ENCODE assay signal across 24 cellular contexts in the genomic region with DNA sequence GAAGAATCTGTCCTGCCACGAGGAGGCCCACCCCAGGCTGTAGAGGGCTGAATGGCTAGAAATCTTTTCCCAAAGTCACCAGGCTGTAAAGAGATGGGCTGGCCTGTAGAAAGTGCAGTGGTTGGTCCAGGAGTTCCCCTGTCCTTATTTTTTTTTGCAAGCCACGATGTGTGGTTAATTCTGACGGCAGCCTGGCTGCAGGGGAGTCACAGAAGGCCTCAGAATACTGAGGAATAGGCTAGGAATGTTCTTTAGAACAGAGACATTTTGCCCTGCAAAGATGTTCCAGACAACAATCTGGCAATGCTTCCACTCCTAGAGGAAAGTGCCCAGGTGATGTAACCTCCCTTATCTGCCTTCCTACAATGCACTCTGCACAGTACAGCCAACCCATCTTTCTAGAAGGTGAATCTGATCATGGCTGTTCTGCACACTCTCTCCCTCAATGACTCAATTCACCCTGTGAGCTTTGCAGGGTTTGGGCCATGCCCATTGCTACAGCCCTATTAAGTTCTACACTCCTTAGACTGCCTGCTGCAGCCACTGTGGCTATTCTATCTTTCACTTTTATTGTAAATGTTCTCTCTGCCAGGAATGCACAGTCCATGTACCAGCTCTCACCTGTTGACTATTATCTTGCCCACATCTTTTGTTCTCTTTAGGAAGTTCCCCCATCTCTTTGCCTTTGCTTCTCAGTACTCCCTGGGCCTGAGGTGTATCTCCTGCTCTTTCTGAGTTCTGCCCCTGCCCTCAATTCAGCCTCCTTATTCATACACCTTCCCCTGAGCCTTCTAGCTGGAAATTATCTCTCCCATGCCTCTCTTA.
"Had no signal": no experiment of that assay in that cellular context is flagged by ENCODE, and none has a peak within 500 bp of the region (broad histone marks: within the 10 kb centered on the region; RNA-seq: fewer than 3 reads in every experiment).

No MANE protein-coding gene starts in this region.

- H3K9me3 ChIP-seq: left ventricle myocardium inferior, prostate gland, stomach, suprapubic skin, tibial nerve had no signal

- H3K79me2 ChIP-seq: hepatocyte had no signal

- H3K9me3 Mint-ChIP-seq: activated B cell treated with CpG ODN at 0.5 μM for 24 hours, immature natural killer cell, neural progenitor cell had no signal

- H3K4me3 ChIP-seq: hepatocyte, left ventricle myocardium inferior, neural progenitor cell, prostate gland, stomach, suprapubic skin, tibial nerve had no signal

- H3K27ac ChIP-seq: epithelial cell of prostate, foreskin keratinocyte, hepatocyte, left ventricle myocardium inferior, neural progenitor cell, prostate gland, stomach, suprapubic skin, tibial nerve had no signal

- H3K36me3 ChIP-seq: left ventricle myocardium inferior, neural progenitor cell, prostate gland, stomach, suprapubic skin, tibial nerve had no signal

- H3K27ac Mint-ChIP-seq: activated B cell treated with CpG ODN at 0.5 μM for 24 hours; activated naive CD8-positive, alpha-beta T cell treated with anti-CD3 and anti-CD28 coated beads, Interleukin-2, amount 10 ng/mL, durations not matched to agents 7 days and 5 days; immature natural killer cell; mesothelial cell of epicardium; naive thymus-derived CD8-positive, alpha-beta T cell had no signal

- H3K27me3 Mint-ChIP-seq: activated naive CD8-positive, alpha-beta T cell treated with anti-CD3 and anti-CD28 coated beads, Interleukin-2, amount 10 ng/mL, durations not matched to agents 7 days and 5 days; naive thymus-derived CD8-positive, alpha-beta T cell had no signal

- H2AFZ ChIP-seq: hepatocyte, neural progenitor cell had no signal

- DNase-seq: activated B cell treated with CpG ODN at 0.5 μM for 24 hours; activated CD4-positive, alpha-beta T cell treated with anti-CD3 and anti-CD28 coated beads for 4 hours; activated CD4-positive, alpha-beta T cell treated with anti-CD3 and anti-CD28 coated beads, Interleukin-2, amount 50 U/mL, for 48 hours; activated naive CD4-positive, alpha-beta T cell treated with Interleukin-2 at 50 U/mL for 16 hours; activated naive CD8-positive, alpha-beta T cell treated with anti-CD3 and anti-CD28 coated beads, Interleukin-2, amount 10 ng/mL, durations not matched to agents 7 days and 5 days; activated T-cell treated with anti-CD3 and anti-CD28 coated beads, Interleukin-2, amount 50 U/mL, for 48 hours; anterior cingulate cortex; glutamatergic neuron; immature natural killer cell; kidney glomerular epithelial cell; left ventricle myocardium inferior; mammary epithelial cell; naive thymus-derived CD8-positive, alpha-beta T cell; stimulated activated CD4-positive, alpha-beta T cell treated with anti-CD3 and anti-CD28 coated beads, Interleukin-4, amount 100 ng/mL, for 24 hours; stomach; T-helper 9 cell had no signal

- H3K4me3 Mint-ChIP-seq: activated B cell treated with CpG ODN at 0.5 μM for 24 hours; activated naive CD8-positive, alpha-beta T cell treated with anti-CD3 and anti-CD28 coated beads, Interleukin-2, amount 10 ng/mL, durations not matched to agents 7 days and 5 days; immature natural killer cell; mesothelial cell of epicardium; naive thymus-derived CD8-positive, alpha-beta T cell; neural progenitor cell had no signal

- ATAC-seq: foreskin keratinocyte; naive thymus-derived CD8-positive, alpha-beta T cell had no signal

- H3K36me3 Mint-ChIP-seq: activated naive CD8-positive, alpha-beta T cell treated with anti-CD3 and anti-CD28 coated beads, Interleukin-2, amount 10 ng/mL, durations not matched to agents 7 days and 5 days; immature natural killer cell; mesothelial cell of epicardium; naive thymus-derived CD8-positive, alpha-beta T cell; neural progenitor cell had no signal

- H3K27me3 ChIP-seq: foreskin keratinocyte, hepatocyte, neural progenitor cell, stomach, suprapubic skin, tibial nerve had no signal

- H3K4me1 ChIP-seq: foreskin keratinocyte, left ventricle myocardium inferior, prostate gland, stomach, suprapubic skin, tibial nerve had no signal

- H3K4me2 ChIP-seq: hepatocyte, neural progenitor cell had no signal

- H3K9ac ChIP-seq: neural progenitor cell had no signal
